In genomic region chr13:101576452-101576851, GRCh38 we compare ENCODE assay signal across 1 cellular context.
TF ChIP-seq lines count a peak whose summit lies in the region.

No MANE protein-coding gene starts in this region.

TF ChIP-seq in HepG2, 621 proteins besides CTCF, POLR2A, EP300 and RAD21 (continued from another document and continues in another):
- TF ChIP-seq MAX (IDR thresholded peaks at IDR 0.05) (peak; percentile 61; the same call in 1 of the 2 replicates), KAT8 (CRISPR knock-in tag; IDR thresholded peaks at IDR 0.05) (no peak; the same call in 1 of the 2 replicates), KAT7 (CRISPR knock-in tag; IDR thresholded peaks at IDR 0.05; ENCODE audit: borderline replicate concordance) (no peak), STAT6 (CRISPR knock-in tag; IDR thresholded peaks at IDR 0.05; ENCODE audit: borderline replicate concordance) (0 out of 2 replicates have a peak, but pooled peaks have one; percentile 44), ARHGAP35 (CRISPR knock-in tag; IDR thresholded peaks at IDR 0.05; ENCODE audit: borderline replicate concordance) (no peak), ARNT (IDR thresholded peaks at IDR 0.05) (no peak), SAP130 (CRISPR knock-in tag; IDR thresholded peaks at IDR 0.05; ENCODE audit: low read depth) (no peak), ZBTB43 (CRISPR knock-in tag; conservative IDR thresholded peaks at IDR 0.05) (no peak), CC2D1A (CRISPR knock-in tag; IDR thresholded peaks at IDR 0.05) (no peak), RARA (CRISPR knock-in tag; IDR thresholded peaks at IDR 0.05) (0 out of 2 replicates have a peak, but pooled peaks have one; percentile 5), HNRNPUL1 (IDR thresholded peaks at IDR 0.05; ENCODE audit: low read depth, low read length) (no peak), HES4 (CRISPR knock-in tag; IDR thresholded peaks at IDR 0.05; ENCODE audit: borderline replicate concordance) (no peak), TCF7L2 (IDR thresholded peaks at IDR 0.05; ENCODE audit: low read depth, low read length) (no peak), THAP11 (CRISPR knock-in tag; IDR thresholded peaks at IDR 0.05) (peak; percentile 13), ZSCAN5A (CRISPR knock-in tag; IDR thresholded peaks at IDR 0.05; ENCODE audit: borderline replicate concordance) (no peak), STAG1 (CRISPR knock-in tag; IDR thresholded peaks at IDR 0.05) (no peak), ZIK1 (CRISPR knock-in tag; IDR thresholded peaks at IDR 0.05; ENCODE audit: borderline replicate concordance, low read depth) (no peak), MLLT10 (CRISPR knock-in tag; IDR thresholded peaks at IDR 0.05) (no peak), RFX3 (CRISPR knock-in tag; IDR thresholded peaks at IDR 0.05) (no peak), ZNF878 (CRISPR knock-in tag; IDR thresholded peaks at IDR 0.05) (peak; percentile 58; the same call in 1 of the 2 replicates), TCF7 (IDR thresholded peaks at IDR 0.05; ENCODE audit: low read depth) (peak; percentile 11; the same call in 1 of the 2 replicates), KDM3A (CRISPR knock-in tag; IDR thresholded peaks at IDR 0.05; ENCODE audit: low read depth) (0 out of 2 replicates have a peak, but pooled peaks have one; percentile 17), HMG20A (CRISPR knock-in tag; IDR thresholded peaks at IDR 0.05; ENCODE audit: borderline replicate concordance) (peak; percentile 50; the same call in 1 of the 2 replicates), WIZ (CRISPR knock-in tag; IDR thresholded peaks at IDR 0.05) (no peak), ZBTB25 (CRISPR knock-in tag; IDR thresholded peaks at IDR 0.05) (no peak), TOE1 (CRISPR knock-in tag; IDR thresholded peaks at IDR 0.05) (no peak), PHF5A (CRISPR knock-in tag; IDR thresholded peaks at IDR 0.05; ENCODE audit: low read depth, unreplicated experiment) (peak; percentile 14), ARID2 (CRISPR knock-in tag; IDR thresholded peaks at IDR 0.05; ENCODE audit: borderline replicate concordance) (no peak), TBL1XR1 (IDR thresholded peaks at IDR 0.05; ENCODE audit: borderline replicate concordance, low read length, partially characterized antibody) (no peak), ZNF432 (CRISPR knock-in tag; IDR thresholded peaks at IDR 0.05; ENCODE audit: borderline replicate concordance) (no peak), NFATC3 (CRISPR knock-in tag; IDR thresholded peaks at IDR 0.05) (no peak), SPEN (CRISPR knock-in tag; IDR thresholded peaks at IDR 0.05; ENCODE audit: low read depth) (no peak), ZHX2 (IDR thresholded peaks at IDR 0.05; ENCODE audit: low read depth) (no peak), ZHX2 (CRISPR knock-in tag; IDR thresholded peaks at IDR 0.05; ENCODE audit: borderline replicate concordance) (no peak), BORCS8-MEF2B (CRISPR knock-in tag; IDR thresholded peaks at IDR 0.05) (no peak), SP5 (CRISPR knock-in tag; IDR thresholded peaks at IDR 0.05; ENCODE audit: borderline replicate concordance, low read depth) (peak; percentile 77), HHEX (CRISPR knock-in tag; IDR thresholded peaks at IDR 0.05) (no peak), ZBTB44 (CRISPR knock-in tag; IDR thresholded peaks at IDR 0.05) (no peak), HDAC6 (IDR thresholded peaks at IDR 0.05; ENCODE audit: low read depth, low read length) (no peak), CBX5 (CRISPR knock-in tag; IDR thresholded peaks at IDR 0.05; ENCODE audit: borderline replicate concordance) (no peak), ZNF558 (CRISPR knock-in tag; IDR thresholded peaks at IDR 0.05; ENCODE audit: borderline replicate concordance) (no peak), GABPA (IDR thresholded peaks at IDR 0.05; ENCODE audit: low read depth, low read length) (no peak), GABPA (CRISPR knock-in tag; IDR thresholded peaks at IDR 0.05; ENCODE audit: low read depth) (peak; percentile 32; the same call in 1 of the 2 replicates), ZBTB20 (CRISPR knock-in tag; IDR thresholded peaks at IDR 0.05; ENCODE audit: borderline replicate concordance, low read depth) (no peak), ZXDC (CRISPR knock-in tag; IDR thresholded peaks at IDR 0.05) (no peak), FOSL1 (CRISPR knock-in tag; IDR thresholded peaks at IDR 0.05; ENCODE audit: borderline replicate concordance) (peak; percentile 67; the same call in 1 of the 2 replicates), TERF1 (CRISPR knock-in tag; IDR thresholded peaks at IDR 0.05) (no peak), MATR3 (CRISPR knock-in tag; IDR thresholded peaks at IDR 0.05) (no peak), SIX1 (CRISPR knock-in tag; IDR thresholded peaks at IDR 0.05; ENCODE audit: borderline replicate concordance) (peak; percentile 45; the same call in 1 of the 2 replicates), FOSL2 (CRISPR knock-in tag; IDR thresholded peaks at IDR 0.05) (peak; percentile 92), MIXL1 (CRISPR knock-in tag; IDR thresholded peaks at IDR 0.05) (no peak; the same call in 1 of the 2 replicates)
